Comparison of ENCODE assay signal across 8 cellular contexts in the genomic region with DNA sequence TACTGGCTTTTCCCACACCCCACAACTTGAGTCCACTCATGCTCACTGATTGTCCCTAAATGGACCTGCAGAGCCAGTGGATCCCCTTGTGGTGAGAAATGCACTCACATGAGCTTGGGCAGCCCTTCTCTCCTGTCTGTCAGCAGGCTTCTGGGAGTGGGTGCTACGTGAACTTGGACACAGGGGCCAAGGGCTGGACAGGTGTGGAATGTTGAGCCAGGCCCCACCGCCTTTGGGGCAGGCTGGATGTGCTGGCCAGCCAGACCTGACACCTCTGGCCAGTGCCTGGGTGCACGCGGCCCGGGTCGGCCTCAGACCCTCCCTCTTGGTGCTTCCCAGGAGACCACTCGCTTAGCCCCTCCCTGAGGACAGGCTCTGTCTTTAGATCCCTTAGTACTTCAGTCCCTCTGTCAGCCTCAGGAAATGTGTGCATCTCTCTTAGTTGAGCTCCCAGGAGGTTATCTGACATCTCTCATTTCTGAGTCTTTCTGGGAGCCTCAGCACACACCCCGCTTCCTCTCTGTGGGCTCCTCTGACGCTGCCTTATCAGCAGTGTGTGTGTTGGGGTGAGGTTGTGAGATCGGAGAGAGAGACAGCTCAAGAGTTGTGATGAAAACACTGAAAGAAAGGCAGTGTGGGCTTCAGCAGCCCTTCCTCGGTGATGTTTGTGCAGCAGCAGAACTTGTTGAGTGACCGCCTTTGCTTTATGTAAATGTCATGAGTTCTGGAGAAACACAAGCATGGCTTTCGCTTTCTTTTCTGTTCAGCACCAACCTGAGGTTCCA.
A peak's percentile ranks its signal among the peaks of the same experiment; 100 is the strongest.
DNase-seq lines count a peak whose midpoint lies in the region; ATAC-seq, FAIRE-seq and TF ChIP-seq lines count a peak whose summit lies in the region.

No MANE protein-coding gene starts in this region.

- no peak overlapping the region for H2BK12ac ChIP-seq in H1 (ENCODE audit: low read depth, low read length)

- no peak overlapping the region for H3K56ac ChIP-seq in H1 (replicated peaks; ENCODE audit: insufficient read length, low read depth, low read length)

- H3K4me1 ChIP-seq in H1 (replicated peaks in 1 of 4; ENCODE audit: control insufficient read depth in 3 of 4, insufficient read depth in 4 of 4, low read length in 3 of 4) (peaks cover 0 to 9% (median 5%) of the 10 kb centered on the region in 4 experiments; a peak in 5 of 7 replicates), small intestine (ENCODE audit: control insufficient read depth in 2 of 2, insufficient read depth in 1 of 2, low read depth in 1 of 2, low read length in 1 of 2) (peaks cover 0 to 18% of the 10 kb centered on the region in 2 donors)

- no peak overlapping the region for H3K9ac ChIP-seq in H1 (replicated peaks in 1 of 4; ENCODE audit: extremely low read depth in 1 of 4, low read depth in 3 of 4, low read length in 3 of 4)

- H3K18ac ChIP-seq in H1 (ENCODE audit: extremely low read depth, low read length): no peak overlapping the region

- H3K27me3 Mint-ChIP-seq in Calu3 (ENCODE audit: unreplicated experiment): no peaks in the 10 kb centered on the region

- no peaks in the 10 kb centered on the region for H3K36me3 Mint-ChIP-seq in Calu3 (ENCODE audit: insufficient read depth, unreplicated experiment)

- H3K23me2 ChIP-seq in H1 (ENCODE audit: low read depth, low read length): no peaks in the 10 kb centered on the region

- H2BK20ac ChIP-seq in H1 (ENCODE audit: low read length): no peak overlapping the region

- no peak overlapping the region for H4K91ac ChIP-seq in H1 (replicated peaks; ENCODE audit: insufficient read length, low read length)

- H3K4me3 ChIP-seq in AG04449 (ENCODE audit: low read depth, low read length): no peak overlapping the region
- H3K4me3 ChIP-seq in H1 (ENCODE audit: extremely low read depth in 1 of 4, insufficient read depth in 2 of 4, low read depth in 3 of 4, low read length in 4 of 4): no peak overlapping the region
- H3K4me3 ChIP-seq in small intestine (ENCODE audit: low read depth in 1 of 2, low read length in 2 of 2): peak overlapping the region in 1 of 2 donors; percentile 12

- TF ChIP-seq CTCF in AG04449 (IDR thresholded peaks at IDR 0.05; ENCODE audit: insufficient read depth, low read length, missing control alignments) (peak; percentile 21), H1 (IDR thresholded peaks at IDR 0.05; ENCODE audit: control extremely low read depth in 1 of 3, insufficient read depth in 1 of 3, low read depth in 1 of 3, low read length in 3 of 3) (peak; percentile 45 to 68 (median 57)), Calu3 (IDR thresholded peaks at IDR 0.05; ENCODE audit: unreplicated experiment) (no peak)

- POLR2A ChIA-PET in AG04449 (lab: Yijun Ruan, JAX): no interaction called here
- POLR2A ChIA-PET in H1 (lab: Charles Lee; ENCODE audit: partially characterized antibody): interaction anchor here (2.7 kb wide), 1 partner anchor 9 kb away, joined by 16 read pairs; no protein-coding TSS in a partner anchor

- H3K27me3 ChIP-seq in H1 (replicated peaks in 1 of 4; ENCODE audit: control insufficient read depth in 3 of 4, extremely low read depth in 1 of 4, insufficient read depth in 3 of 4, low read length in 3 of 4): no peaks in the 10 kb centered on the region
- H3K27me3 ChIP-seq in small intestine (ENCODE audit: control insufficient read depth in 2 of 2, insufficient read depth in 2 of 2, low read length in 2 of 2): no peaks in the 10 kb centered on the region

- H3K4ac ChIP-seq in H1 (replicated peaks; ENCODE audit: insufficient read length, low read depth, low read length): no peak overlapping the region

- CTCF ChIA-PET in AG04449 (lab: Yijun Ruan, JAX): interaction anchor here (1.0 to 4.8 kb wide), 4 partner anchors 13 to 333 kb away, joined by 3 to 27 read pairs (median 4); no protein-coding TSS in a partner anchor
- CTCF ChIA-PET in H1 (lab: Charles Lee; ENCODE audit: partially characterized antibody): interaction anchor here (0.7 to 11.5 kb wide), 16 partner anchors 9 to 103 kb away, joined by 3 to 144 read pairs (median 4); no protein-coding TSS in a partner anchor
- CTCF ChIA-PET in Calu3 (lab: Charles Lee): interaction anchor here (0.6 to 0.8 kb wide), 2 partner anchors 20 to 738 kb away, joined by 3 to 4 read pairs; no protein-coding TSS in a partner anchor

- DNase-seq in AG04449 (ENCODE audit: low read depth, low spot score): no peak
- DNase-seq in activated CD4-positive, CD25-positive, alpha-beta regulatory T cell treated with anti-CD3 and anti-CD28 coated beads, Interleukin-2, amount 50 U/mL, for 72 hours: peak; percentile 60
- no peak for DNase-seq in H1 (ENCODE audit: low read depth in 1 of 2, low spot score in 2 of 2)
- DNase-seq in small intestine: peak; percentile 73
- no peak for DNase-seq in Calu3

- H3K14ac ChIP-seq in H1 (ENCODE audit: insufficient read length): no peak overlapping the region

- no peaks in the 10 kb centered on the region for H3K9me3 Mint-ChIP-seq in Calu3 (ENCODE audit: low read depth, unreplicated experiment)

- H4K8ac ChIP-seq in H1 (ENCODE audit: extremely low read depth, insufficient read depth, low read length): no peak overlapping the region

- H3K27ac Mint-ChIP-seq in Calu3 (ENCODE audit: unreplicated experiment): no peak overlapping the region

- no peak for TF ChIP-seq EP300 in H1 (IDR thresholded peaks at IDR 0.05; ENCODE audit: borderline replicate concordance in 1 of 2, low read depth in 2 of 2, low read length in 2 of 2)

- no peak overlapping the region for H2BK120ac ChIP-seq in H1 (replicated peaks; ENCODE audit: low read depth, low read length)

- peak; percentile 38 to 61 for TF ChIP-seq RAD21 in H1 (IDR thresholded peaks at IDR 0.05 in 1 of 2, conservative IDR thresholded peaks at IDR 0.05 in 1 of 2; ENCODE audit: low read depth in 2 of 2, low read length in 2 of 2)

- H2AFZ ChIP-seq in H1 (ENCODE audit: low read length): no peak overlapping the region

- H2BK15ac ChIP-seq in H1 (ENCODE audit: low read length): 0 out of 2 replicates have a peak overlapping the region, but pooled peaks have one; percentile 20

- whole genome bisulfite sequencing in H1 (ENCODE audit: extremely low coverage in 1 of 2, insufficient coverage in 1 of 2, insufficient read length in 1 of 2, insufficient replicate concordance in 2 of 2, low coverage in 1 of 2, low lambda C conversion rate in 2 of 2, missing lambda C conversion rate in 1 of 2), 2 experiments: 85% methylated on average over 12 of the region's 13 CpGs; no CpG with 5 or more reads in 1 of the 2 experiments
- WGBS in small intestine, 3 donors: 21 to 39% (median 28%) methylated on average over 13 of the region's 13 CpGs

- ATAC-seq in GM19043 (IDR thresholded peaks at IDR 0.05; ENCODE audit: low read depth, unreplicated experiment) (peak; percentile 47), HG03280 (IDR thresholded peaks at IDR 0.05; ENCODE audit: unreplicated experiment) (peak; percentile 78), HG03108 (IDR thresholded peaks at IDR 0.05; ENCODE audit: unreplicated experiment) (no peak)

- no peak overlapping the region for H3K4me3 Mint-ChIP-seq in Calu3 (ENCODE audit: low read depth, unreplicated experiment)

- peaks cover 7% of the 10 kb centered on the region for H3K79me1 ChIP-seq in H1 (ENCODE audit: low read depth, low read length)

- intact Hi-C loops in Calu3 (cut with micrococcal nuclease; ENCODE audit: unreplicated experiment): no loop called here

- peak overlapping the region; percentile 9; the same call in 1 of the 2 replicates for H2BK5ac ChIP-seq in H1 (ENCODE audit: low read depth, low read length)

- H3K79me2 ChIP-seq in H1 (ENCODE audit: control insufficient read depth in 1 of 2, insufficient read depth in 2 of 2, low read length in 2 of 2): peaks cover 0 to 56% of the 10 kb centered on the region in 2 experiments; a peak in 3 of 4 replicates

- H3K4me2 ChIP-seq in H1 (ENCODE audit: insufficient read depth in 1 of 2, low read depth in 2 of 2, low read length in 2 of 2): no peak overlapping the region

- H4K20me1 ChIP-seq in H1 (replicated peaks in 1 of 2; ENCODE audit: control insufficient read depth in 1 of 2, insufficient read depth in 2 of 2, low read length in 2 of 2): peaks cover 4 to 5% of the 10 kb centered on the region in 2 experiments

- no peak overlapping the region for H3K27ac ChIP-seq in H1 (ENCODE audit: low read depth, low read length)
- peak overlapping the region; percentile 75 to 79 for H3K27ac ChIP-seq in small intestine (ENCODE audit: low read depth in 1 of 2, low read length in 1 of 2)

- no TSS peak for BruUV-seq in Calu3 (replicated peaks; lab: Mats Ljungman, UMichigan)

- H4K5ac ChIP-seq in H1 (ENCODE audit: insufficient read length, low read depth, low read length): no peak overlapping the region

- no peaks in the 10 kb centered on the region for H3K4me1 Mint-ChIP-seq in Calu3 (ENCODE audit: low read depth, unreplicated experiment)

- no peaks in the 10 kb centered on the region for H3K36me3 ChIP-seq in H1 (ENCODE audit: control insufficient read depth in 2 of 4, insufficient read depth in 4 of 4, low read length in 3 of 4)
- H3K36me3 ChIP-seq in small intestine (ENCODE audit: control insufficient read depth in 2 of 2, insufficient read depth in 2 of 2, low read length in 2 of 2): no peaks in the 10 kb centered on the region

- FAIRE-seq in H1 (lab: Jason Lieb, UNC) (no peak), small intestine (lab: Jason Lieb, UNC) (no peak)

- no peak for TF ChIP-seq POLR2A in H1 (IDR thresholded peaks at IDR 0.05; ENCODE audit: control extremely low read depth in 1 of 2, low read depth in 2 of 2, low read length in 2 of 2)

- H2AK5ac ChIP-seq in H1 (ENCODE audit: low read depth, low read length): no peak overlapping the region

- no peaks in the 10 kb centered on the region for H3K9me3 ChIP-seq in H1 (ENCODE audit: insufficient read depth in 2 of 2, low read depth in 1 of 2, low read length in 1 of 2)
- H3K9me3 ChIP-seq in small intestine (ENCODE audit: control insufficient read depth, low read depth): no peaks in the 10 kb centered on the region

- no peak overlapping the region for H3K23ac ChIP-seq in H1 (ENCODE audit: insufficient read length)

TF ChIP-seq in H1, 55 proteins besides CTCF, POLR2A, EP300 and RAD21 (continues in another document):
- no peak for TF ChIP-seq RNF2 (IDR thresholded peaks at IDR 0.05; ENCODE audit: borderline replicate concordance, low read depth, low read length, missing control alignments, poor library complexity, severe bottlenecking)
- no peak for TF ChIP-seq RBBP5 (IDR thresholded peaks at IDR 0.05; ENCODE audit: borderline replicate concordance, low read depth, low read length)
- TF ChIP-seq CREB1 (IDR thresholded peaks at IDR 0.05): no peak
- no peak for TF ChIP-seq SRF (IDR thresholded peaks at IDR 0.05; ENCODE audit: low read depth, low read length)
- no peak for TF ChIP-seq NRF1 (IDR thresholded peaks at IDR 0.05; ENCODE audit: low read depth, low read length)
- TF ChIP-seq RFX5 (IDR thresholded peaks at IDR 0.05; ENCODE audit: borderline replicate concordance, low read depth, low read length): no peak
- no peak for TF ChIP-seq MAFK (IDR thresholded peaks at IDR 0.05; ENCODE audit: low read depth, low read length)
- TF ChIP-seq, protein P1, sequence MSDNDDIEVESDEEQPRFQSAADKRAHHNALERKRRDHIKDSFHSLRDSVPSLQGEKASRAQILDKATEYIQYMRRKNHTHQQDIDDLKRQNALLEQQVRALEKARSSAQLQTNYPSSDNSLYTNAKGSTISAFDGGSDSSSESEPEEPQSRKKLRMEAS (IDR thresholded peaks at IDR 0.05): no peak
- no peak for TF ChIP-seq CTBP2 (IDR thresholded peaks at IDR 0.05; ENCODE audit: borderline replicate concordance, insufficient read depth, insufficient read length, low read length)

Comparison
In these comparisons a context has a peak if more than half of its experiments do, and no peak if none do; other contexts are left out.
1. DNase-seq: peak in activated CD4-positive, CD25-positive, alpha-beta regulatory T cell treated with anti-CD3 and anti-CD28 coated beads, Interleukin-2, amount 50 U/mL, for 72 hours (single experiment) and small intestine (single experiment); none in AG04449 (single experiment), H1 (0 of 2) and Calu3 (single experiment).